ENCODE assay signal across 17 cellular contexts in genomic region chrX:10729000-10729399, GRCh38.
"Had no signal": no experiment of that assay in that cellular context is flagged by ENCODE, and none has a peak within 500 bp of the region (broad histone marks: within the 10 kb centered on the region; RNA-seq: fewer than 3 reads in every experiment).

No MANE protein-coding gene starts in this region.

- H3K9me3 Mint-ChIP-seq: activated naive CD4-positive, alpha-beta T cell treated with anti-CD3 and anti-CD28 coated beads for 36 hours; activated T-cell treated with anti-CD3 and anti-CD28 coated beads, Interleukin-2, amount 50 U/mL, for 4 hours had no signal

- H3K27ac ChIP-seq: body of pancreas, dorsolateral prefrontal cortex, neutrophil, thyroid gland had no signal

- H3K4me1 ChIP-seq: body of pancreas, thyroid gland had no signal

- H3K4me3 ChIP-seq: body of pancreas, dorsolateral prefrontal cortex, thyroid gland had no signal

- ATAC-seq: activated CD4-positive, CD25-positive, alpha-beta regulatory T cell treated with anti-CD3 and anti-CD28 coated beads, Interleukin-2, amount 50 U/mL, for 24 hours; activated T-cell treated with anti-CD3 and anti-CD28 coated beads, Interleukin-2, amount 50 U/mL, for 4 hours; body of pancreas; left lobe of liver had no signal

- H3K27ac Mint-ChIP-seq: activated naive CD4-positive, alpha-beta T cell treated with anti-CD3 and anti-CD28 coated beads for 36 hours had no signal

- H3K36me3 ChIP-seq: neutrophil, thyroid gland had no signal

- H3K9me3 ChIP-seq: body of pancreas, neutrophil, thyroid gland had no signal

- H3K4me3 Mint-ChIP-seq: activated naive CD4-positive, alpha-beta T cell treated with anti-CD3 and anti-CD28 coated beads for 36 hours; activated T-cell treated with anti-CD3 and anti-CD28 coated beads, Interleukin-2, amount 50 U/mL, for 4 hours had no signal

- H3K27me3 ChIP-seq: body of pancreas, neutrophil, thyroid gland had no signal

- DNase-seq: activated CD4-positive, alpha-beta T cell treated with anti-CD3 and anti-CD28 coated beads, Interleukin-2, amount 50 U/mL, for 1 hour; activated CD8-positive, alpha-beta memory T cell treated with anti-CD3 and anti-CD28 coated beads, Interleukin-2, amount 50 U/mL, for 4 hours; activated naive CD4-positive, alpha-beta T cell treated with anti-CD3 and anti-CD28 coated beads for 36 hours; activated T-cell treated with anti-CD3 and anti-CD28 coated beads, Interleukin-2, amount 50 U/mL, for 4 hours; body of pancreas; central memory CD4-positive, alpha-beta T cell; dorsolateral prefrontal cortex; hypothalamus; kidney; stimulated activated CD8-positive, alpha-beta memory T cell treated with anti-CD3 and anti-CD28 coated beads, Interleukin-4, amount 100 ng/mL, for 48 hours; stimulated activated naive CD4-positive, alpha-beta T cell; T-helper 1 cell; T1000; thyroid gland had no signal
